In genomic region chr2:189593115-189593514, GRCh38 we compare ENCODE assay signal across 20 cellular contexts.
"Had no signal": no experiment of that assay in that cellular context is flagged by ENCODE, and none has a peak within 500 bp of the region (broad histone marks: within the 10 kb centered on the region; RNA-seq: fewer than 3 reads in every experiment).

No MANE protein-coding gene starts in this region.

- H3K4me3 Mint-ChIP-seq: activated CD8-positive, alpha-beta T cell treated with anti-CD3 and anti-CD28 coated beads, Interleukin-2, amount 10 ng/mL, durations not matched to agents 7 days and 5 days; activated naive CD8-positive, alpha-beta T cell treated with anti-CD3 and anti-CD28 coated beads for 36 hours had no signal

- H3K36me3 Mint-ChIP-seq: activated naive CD8-positive, alpha-beta T cell treated with anti-CD3 and anti-CD28 coated beads for 36 hours had no signal

- DNase-seq: activated CD4-positive, alpha-beta T cell treated with anti-CD3 and anti-CD28 coated beads for 4 hours; activated CD8-positive, alpha-beta memory T cell treated with anti-CD3 and anti-CD28 coated beads, Interleukin-2, amount 50 U/mL, for 48 hours; activated CD8-positive, alpha-beta T cell treated with anti-CD3 and anti-CD28 coated beads, Interleukin-2, amount 10 ng/mL, durations not matched to agents 7 days and 5 days; activated effector memory CD4-positive, alpha-beta T cell treated with Interleukin-2 at 50 U/mL for 16 hours; activated naive CD4-positive, alpha-beta T cell; activated naive CD8-positive, alpha-beta T cell treated with anti-CD3 and anti-CD28 coated beads for 36 hours; activated T-cell treated with anti-CD3 and anti-CD28 coated beads, Interleukin-2, amount 50 U/mL, for 1 hour; adrenal gland; anterior cingulate cortex; caudate nucleus; colonic mucosa; NCI-H1048; NCI-H146; NCI-H187 treated with DMSO at 0.1 percent for 48 hours; NCI-H2081 treated with DMSO at 0.1 percent for 48 hours; NCI-H446; NCI-H524; PC-3; SHP77 treated with DMSO at 0.1 percent for 48 hours had no signal

- H3K27me3 Mint-ChIP-seq: activated naive CD8-positive, alpha-beta T cell treated with anti-CD3 and anti-CD28 coated beads for 36 hours had no signal

- H3K4me3 ChIP-seq: adrenal gland, colonic mucosa had no signal

- H3K9me3 Mint-ChIP-seq: activated naive CD8-positive, alpha-beta T cell treated with anti-CD3 and anti-CD28 coated beads for 36 hours had no signal

- H3K27ac ChIP-seq: adrenal gland, colonic mucosa had no signal

- H3K27me3 ChIP-seq: adrenal gland, colonic mucosa had no signal

- H3K9me3 ChIP-seq: adrenal gland, colonic mucosa had no signal

- H3K27ac Mint-ChIP-seq: activated CD8-positive, alpha-beta T cell treated with anti-CD3 and anti-CD28 coated beads, Interleukin-2, amount 10 ng/mL, durations not matched to agents 7 days and 5 days; activated naive CD8-positive, alpha-beta T cell treated with anti-CD3 and anti-CD28 coated beads for 36 hours had no signal

- H3K4me1 ChIP-seq: adrenal gland, colonic mucosa had no signal

- ATAC-seq: activated CD4-positive, CD25-positive, alpha-beta regulatory T cell treated with anti-CD3 and anti-CD28 coated beads, Interleukin-2, amount 50 U/mL, for 24 hours; activated CD8-positive, alpha-beta T cell treated with anti-CD3 and anti-CD28 coated beads, Interleukin-2, amount 10 ng/mL, durations not matched to agents 7 days and 5 days; PC-3 had no signal

- H3K36me3 ChIP-seq: adrenal gland, colonic mucosa had no signal
